12 cellular contexts compared by ENCODE assay signal in the genomic region with DNA sequence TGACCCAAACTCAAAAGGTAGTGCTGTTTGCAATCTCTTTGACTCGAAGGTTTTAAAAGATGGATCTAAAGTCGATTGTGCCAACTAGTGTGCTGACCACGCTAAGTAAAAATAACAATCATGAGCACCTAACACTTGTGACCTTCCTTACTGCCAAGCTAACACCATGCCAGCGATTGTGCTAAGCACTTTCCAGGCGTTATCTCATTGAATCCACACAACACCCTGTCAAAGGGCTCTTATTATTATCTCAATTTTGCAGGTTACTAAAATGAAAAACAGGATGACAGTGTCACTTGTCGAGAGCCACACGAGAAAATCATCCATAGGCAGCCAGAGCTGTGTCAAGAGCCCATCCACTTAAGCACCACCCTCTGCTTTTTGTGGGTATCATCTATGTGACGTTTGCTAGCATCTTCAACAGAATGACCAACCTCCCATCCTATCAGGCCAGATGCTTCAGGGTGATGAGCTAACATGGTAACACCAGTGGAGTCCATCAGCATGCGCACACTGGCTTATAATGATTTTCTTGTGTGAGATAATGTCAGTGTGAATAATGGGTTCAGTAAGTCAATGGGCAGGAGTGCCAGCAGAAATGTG. TPM values are rescaled to one million over a fixed set of nuclear protein-coding genes. Genes with fewer than 3 reads are reported as not detected.
DNase-seq lines count a peak whose midpoint lies in the region; ATAC-seq and TF ChIP-seq lines count a peak whose summit lies in the region.
"Had no signal": no experiment of that assay in that cellular context is flagged by ENCODE, and none has a peak within 500 bp of the region (broad histone marks: within the 10 kb centered on the region; RNA-seq: fewer than 3 reads in every experiment).

No MANE protein-coding gene starts in this region.

- no peaks in the 10 kb centered on the region for H3K27me3 ChIP-seq in right atrium auricular region

- POLR2A ChIA-PET in activated CD4-positive, alpha-beta memory T cell treated with anti-CD3 and anti-CD28 coated beads for 36 hours (lab: Charles Lee) = interaction anchor here (0.5 to 2.1 kb wide), 3 partner anchors 10 to 267 kb away, joined by 3 to 10 read pairs (median 5); partner anchors contain the start of gene DKC1

- TF ChIP-seq CTCF in right atrium auricular region (IDR thresholded peaks at IDR 0.05) (no peak), type B pancreatic cell (conservative IDR thresholded peaks at IDR 0.05) (no peak)

- H3K4me1 ChIP-seq in right atrium auricular region = peaks cover 0 to 7% of the 10 kb centered on the region in 2 donors
- H3K4me1 ChIP-seq: prostate gland had no signal

- H3K9me3 ChIP-seq in right atrium auricular region = no peaks in the 10 kb centered on the region
- H3K9me3 ChIP-seq: MG63, prostate gland had no signal

- intact Hi-C loops in activated CD4-positive, alpha-beta memory T cell treated with anti-CD3 and anti-CD28 coated beads for 36 hours (cut with micrococcal nuclease) = loop anchor here (1.0 kb wide), 1 partner anchor 11 kb away; the partner anchor contains the start of gene DKC1

- no peaks in the 10 kb centered on the region for H3K36me3 Mint-ChIP-seq in activated naive CD4-positive, alpha-beta T cell treated with anti-CD3 and anti-CD28 coated beads, Interleukin-2, amount 50 U/mL, for 24 hours
- H3K36me3 Mint-ChIP-seq in activated CD4-positive, alpha-beta memory T cell treated with anti-CD3 and anti-CD28 coated beads for 36 hours = no peaks in the 10 kb centered on the region
- no peaks in the 10 kb centered on the region for H3K36me3 Mint-ChIP-seq in type B pancreatic cell

- CTCF ChIA-PET in activated CD4-positive, alpha-beta memory T cell treated with anti-CD3 and anti-CD28 coated beads for 36 hours (lab: Charles Lee) = interaction anchor here (0.8 to 5.4 kb wide), 3 partner anchors 22 to 38 kb away, joined by 3 to 41 read pairs (median 3); no protein-coding TSS in a partner anchor

- H3K9me3 Mint-ChIP-seq in activated naive CD4-positive, alpha-beta T cell treated with anti-CD3 and anti-CD28 coated beads, Interleukin-2, amount 50 U/mL, for 24 hours = no peaks in the 10 kb centered on the region
- H3K9me3 Mint-ChIP-seq in activated CD4-positive, alpha-beta memory T cell treated with anti-CD3 and anti-CD28 coated beads for 36 hours = no peaks in the 10 kb centered on the region
- H3K9me3 Mint-ChIP-seq in type B pancreatic cell = peaks cover 4% of the 10 kb centered on the region

- no peaks in the 10 kb centered on the region for H3K27me3 Mint-ChIP-seq in activated naive CD4-positive, alpha-beta T cell treated with anti-CD3 and anti-CD28 coated beads, Interleukin-2, amount 50 U/mL, for 24 hours
- H3K27me3 Mint-ChIP-seq in activated CD4-positive, alpha-beta memory T cell treated with anti-CD3 and anti-CD28 coated beads for 36 hours = no peaks in the 10 kb centered on the region
- H3K27me3 Mint-ChIP-seq in type B pancreatic cell = peaks cover 61% of the 10 kb centered on the region

- H3K4me1 Mint-ChIP-seq in activated naive CD4-positive, alpha-beta T cell treated with anti-CD3 and anti-CD28 coated beads, Interleukin-2, amount 50 U/mL, for 24 hours = peaks cover 13% of the 10 kb centered on the region
- H3K4me1 Mint-ChIP-seq in activated CD4-positive, alpha-beta memory T cell treated with anti-CD3 and anti-CD28 coated beads for 36 hours (ENCODE audit: low read depth) = peaks cover 32% of the 10 kb centered on the region
- no peaks in the 10 kb centered on the region for H3K4me1 Mint-ChIP-seq in type B pancreatic cell (ENCODE audit: unreplicated experiment)

- no peak for ATAC-seq in GM19035 (IDR thresholded peaks at IDR 0.05; ENCODE audit: unreplicated experiment)

- H3K4me3 ChIP-seq in right atrium auricular region = peak overlapping the region in 1 of 2 donors; percentile 56
- H3K4me3 ChIP-seq: MG63 had no signal

- no peaks in the 10 kb centered on the region for H3K36me3 ChIP-seq in right atrium auricular region
- H3K36me3 ChIP-seq: MG63, prostate gland had no signal

- DNase-seq in activated naive CD4-positive, alpha-beta T cell (lab: John Stamatoyannopoulos, UW) = no peak
- no peak for DNase-seq in activated CD4-positive, alpha-beta memory T cell treated with anti-CD3 and anti-CD28 coated beads for 36 hours
- DNase-seq in right atrium auricular region (ENCODE audit: low spot score) (no peak), type B pancreatic cell (ENCODE audit: extremely low spot score, unreplicated experiment) (no peak), inferior parietal cortex (ENCODE audit: extremely low spot score) (no peak), NCI-H1048 (lab: John Stamatoyannopoulos, UW) (no peak)
- DNase-seq: effector CD4-positive, alpha-beta T cell; MG63; SHP77 treated with DMSO at 0.1 percent for 48 hours had no signal

- H3K27ac ChIP-seq in right atrium auricular region = peak overlapping the region; percentile 83 to 93
- H3K27ac ChIP-seq: prostate gland had no signal

- peak overlapping the region; percentile 75 for H3K4me3 Mint-ChIP-seq in activated naive CD4-positive, alpha-beta T cell treated with anti-CD3 and anti-CD28 coated beads, Interleukin-2, amount 50 U/mL, for 24 hours
- peak overlapping the region; percentile 69 for H3K4me3 Mint-ChIP-seq in activated CD4-positive, alpha-beta memory T cell treated with anti-CD3 and anti-CD28 coated beads for 36 hours
- H3K4me3 Mint-ChIP-seq in type B pancreatic cell = peak overlapping the region; percentile 78

- peak overlapping the region; percentile 20 for H3K27ac Mint-ChIP-seq in activated naive CD4-positive, alpha-beta T cell treated with anti-CD3 and anti-CD28 coated beads, Interleukin-2, amount 50 U/mL, for 24 hours
- peak overlapping the region; percentile 19 for H3K27ac Mint-ChIP-seq in activated CD4-positive, alpha-beta memory T cell treated with anti-CD3 and anti-CD28 coated beads for 36 hours
- H3K27ac Mint-ChIP-seq in type B pancreatic cell = no peak overlapping the region

RNA-seq across cellular contexts. Expression of gene GAB3, which starts 0.9 kb away (rescaled TPM):
- 1 to 10 TPM; 3.4 to 3.7 TPM for total RNA-seq in activated CD4-positive, alpha-beta memory T cell treated with anti-CD3 and anti-CD28 coated beads for 36 hours
- total RNA-seq in right atrium auricular region (10 to 100 TPM; 13.5 to 16.9 TPM), type B pancreatic cell (ENCODE audit: low replicate concordance) (0.19 TPM in 1 of 2 replicates, not detected in the other)

RNA-seq across cellular contexts. Expression of gene DKC1, which starts 10.9 kb away (rescaled TPM):
- 10 to 100 TPM; 94.0 to 95.5 TPM for total RNA-seq in activated CD4-positive, alpha-beta memory T cell treated with anti-CD3 and anti-CD28 coated beads for 36 hours
- 10 to 100 TPM; 13.5 to 15.2 TPM for total RNA-seq in right atrium auricular region
- 52.0 and 62.7 TPM in 2 replicates for total RNA-seq in type B pancreatic cell (ENCODE audit: low replicate concordance)

RNA-seq across cellular contexts. Expression of gene MPP1, which starts 53.5 kb away (rescaled TPM):
- total RNA-seq in activated CD4-positive, alpha-beta memory T cell treated with anti-CD3 and anti-CD28 coated beads for 36 hours = 10 to 100 TPM; 22.6 to 24.2 TPM
- total RNA-seq in right atrium auricular region = 10 to 100 TPM; 20.1 to 27.5 TPM
- total RNA-seq in type B pancreatic cell (ENCODE audit: low replicate concordance) = 10.4 and 13.8 TPM in 2 replicates
